9 cellular contexts compared by ENCODE assay signal in genomic region chr14:105026033-105026785, GRCh38. TPM values are rescaled to one million over a fixed set of nuclear protein-coding genes. Genes with fewer than 3 reads are reported as not detected.
A peak's percentile ranks its signal among the peaks of the same experiment; 100 is the strongest.
DNase-seq lines count a peak whose midpoint lies in the region; ATAC-seq, FAIRE-seq and TF ChIP-seq lines count a peak whose summit lies in the region.
"Had no signal": no experiment of that assay in that cellular context is flagged by ENCODE, and none has a peak within 500 bp of the region (broad histone marks: within the 10 kb centered on the region; RNA-seq: fewer than 3 reads in every experiment).

No MANE protein-coding gene starts in this region.

- in situ Hi-C loops in Panc1 (cut with HindIII; ENCODE audit: low pct_unique_long_range_greater_than_20kb, low sequenced_read_pairs) (no loop called here), G401 (cut with HindIII; ENCODE audit: low sequenced_read_pairs) (no loop called here)

- CTCF ChIA-PET in A549 (lab: Yijun Ruan, JAX) (interaction anchor here (1.0 to 28.5 kb wide), 5 partner anchors 10 to 52 kb away, joined by 3 to 509 read pairs (median 23); no protein-coding TSS in a partner anchor), Panc1 (lab: Charles Lee) (no interaction called here)

- H3K9me3 ChIP-seq in A549 = no peaks in the 10 kb centered on the region
- H3K9me3 ChIP-seq in Panc1 (ENCODE audit: control insufficient read depth, insufficient read depth, low read depth, low read length) = no peaks in the 10 kb centered on the region

- no peaks in the 10 kb centered on the region for H3K27me3 ChIP-seq in Panc1 (ENCODE audit: control insufficient read depth, insufficient read depth, low read length)

- ATAC-seq in A549 (no peak), GM19351 (IDR thresholded peaks at IDR 0.05; ENCODE audit: unreplicated experiment) (peak; percentile 39), Panc1 (no peak), HG03342 (IDR thresholded peaks at IDR 0.05; ENCODE audit: unreplicated experiment) (no peak)

- no peak for TF ChIP-seq CTCF in A549 (IDR thresholded peaks at IDR 0.05)
- TF ChIP-seq CTCF in Panc1 (IDR thresholded peaks at IDR 0.05) = no peak

- TF ChIP-seq RAD21 in A549 (conservative IDR thresholded peaks at IDR 0.05 in 1 of 2, IDR thresholded peaks at IDR 0.05 in 1 of 2) = no peak

- POLR2A ChIA-PET in A549 (lab: Yijun Ruan, JAX) (interaction anchor here (1.3 to 7.0 kb wide), 2 partner anchors 41 to 53 kb away, joined by 3 to 76 read pairs; partner anchors contain the start of gene CLBA1), Panc1 (lab: Charles Lee) (no interaction called here)

- H3K36me3 ChIP-seq in Panc1 (ENCODE audit: control insufficient read depth, insufficient read depth, low read length) = no peaks in the 10 kb centered on the region; the same call in 1 of the 2 replicates

- peak overlapping the region; percentile 93 to 97 for H3K27ac ChIP-seq in A549
- peak overlapping the region; percentile 65; the same call in 1 of the 2 replicates for H3K27ac ChIP-seq in Panc1 (ENCODE audit: low read length)

- 89% methylated on average over 16 of the region's 16 CpGs for WGBS in A549 (ENCODE audit: missing lambda C conversion rate)

- TF ChIP-seq EP300 in A549 (IDR thresholded peaks at IDR 0.05) = no peak

- H3K4me1 ChIP-seq in A549 (peaks cover 51% of the 10 kb centered on the region), Panc1 (ENCODE audit: control insufficient read depth, insufficient read depth, low read length) (peaks cover 32% of the 10 kb centered on the region)

- intact Hi-C loops in Panc1 (cut with micrococcal nuclease; ENCODE audit: unreplicated experiment) = no loop called here

- DNase-seq in A549 (ENCODE audit: low read depth in 1 of 2, low spot score in 1 of 2) (no peak), Panc1 (ENCODE audit: low read depth, low spot score) (no peak), dermis blood vessel endothelial cell (peak; percentile 92), NCI-H1436 treated with DMSO at 0.1 percent for 48 hours (lab: John Stamatoyannopoulos, UW) (no peak), G401 (ENCODE audit: low spot score) (no peak)
- DNase-seq in activated effector memory CD4-positive, alpha-beta T cell treated with Interleukin-2 at 50 U/mL for 16 hours = no peak

- no peak for FAIRE-seq in A549 (lab: Jason Lieb, UNC)
- FAIRE-seq: endometrium had no signal

- no TSS peak for BruUV-seq in Panc1 (replicated peaks; lab: Mats Ljungman, UMichigan)

- TF ChIP-seq POLR2A in A549 (IDR thresholded peaks at IDR 0.05; ENCODE audit: low read length) = no peak

- no peak overlapping the region for H3K4me2 ChIP-seq in A549

- no peak overlapping the region for H3K4me3 ChIP-seq in A549
- no peak overlapping the region for H3K4me3 ChIP-seq in Panc1 (ENCODE audit: low read depth in 2 of 2, low read length in 2 of 2)

TF ChIP-seq in A549, 52 proteins besides CTCF, POLR2A, EP300 and RAD21:
- TF ChIP-seq FOSL2 (IDR thresholded peaks at IDR 0.05) (no peak), FOSL2 (CRISPR knock-in tag; IDR thresholded peaks at IDR 0.05) (0 out of 2 replicates have a peak, but pooled peaks have one; percentile 4), HEYL (CRISPR knock-in tag; IDR thresholded peaks at IDR 0.05) (no peak), HDAC2 (IDR thresholded peaks at IDR 0.05) (no peak), ZC3H11A (IDR thresholded peaks at IDR 0.05) (no peak), MAX (IDR thresholded peaks at IDR 0.05) (no peak), CHD2 (IDR thresholded peaks at IDR 0.05; ENCODE audit: low read length, partially characterized antibody) (no peak), ZNF302 (CRISPR knock-in tag; IDR thresholded peaks at IDR 0.05) (no peak)
TF ChIP-seq in A549: peak in this region for 1.

RNA-seq across cellular contexts. Expression of gene CDCA4, which starts 5.3 kb away (rescaled TPM):
- polyA plus RNA-seq in A549 (2011; rRNA removed) (19.5 and 24.2 TPM in 2 replicates), A549 (2017; fragmentation: RNase III; extraction: RNeasy Plus Mini Kit Qiagen cat#74134 plus additional on column Dnase treatment) (25.9 to 28.0 TPM (median 26.9 TPM) in 3 replicates)
- polyA plus RNA-seq in A549 (2012; cell fraction: cytosol; rRNA removed) = 42.8 and 52.7 TPM in 2 replicates
- polyA plus RNA-seq in A549 (2012; cell fraction: nucleus; rRNA removed) = 44.8 and 46.3 TPM in 2 replicates
- 16.6 and 20.0 TPM in 2 replicates for polyA minus RNA-seq in A549 (2011; rRNA and poly(A)+ RNA removed)
- total RNA-seq in Panc1 (2021; ENCODE audit: unreplicated experiment) (39.9 TPM), dermis blood vessel endothelial cell (29.8 and 41.1 TPM in 2 replicates)
- polyA plus RNA-seq in Panc1 (2012; ENCODE audit: insufficient read length) = 32.9 TPM
- total RNA-seq in G401 (2014; rRNA removed; shearing (Covaris generic)) = 69.8 and 83.1 TPM in 2 replicates

RNA-seq across cellular contexts. Expression of gene GPR132, which starts 39.0 kb away (rescaled TPM):
- polyA plus RNA-seq in A549 (2011; rRNA removed) (0.19 and 0.49 TPM in 2 replicates), A549 (2017; fragmentation: RNase III; extraction: RNeasy Plus Mini Kit Qiagen cat#74134 plus additional on column Dnase treatment) (0.16 to 0.22 TPM (median 0.18 TPM) in 3 replicates)
- polyA plus RNA-seq in A549 (2012; cell fraction: cytosol; rRNA removed) = 0.12 and 0.39 TPM in 2 replicates
- polyA plus RNA-seq in A549 (2012; cell fraction: nucleus; rRNA removed) = 2.3 and 3.7 TPM in 2 replicates
- polyA minus RNA-seq in A549 (2011; rRNA and poly(A)+ RNA removed) = 0.62 and 0.73 TPM in 2 replicates
- total RNA-seq in Panc1 (2021; ENCODE audit: unreplicated experiment) (0.08 TPM), dermis blood vessel endothelial cell (0.09 and 0.85 TPM in 2 replicates)
- polyA plus RNA-seq in Panc1 (2012; ENCODE audit: insufficient read length) = 0.15 TPM
- total RNA-seq in G401 (2014; rRNA removed; shearing (Covaris generic)) = 0.43 TPM in 1 of 2 replicates, not detected in the other

RNA-seq across cellular contexts. Expression of gene CLBA1, which starts 40.6 kb away (rescaled TPM):
- 11.3 and 11.5 TPM in 2 replicates for polyA plus RNA-seq in A549 (2011; rRNA removed)
- polyA plus RNA-seq in A549 (2012; cell fraction: cytosol; rRNA removed) = 7.7 and 8.6 TPM in 2 replicates
- 14.0 and 16.7 TPM in 2 replicates for polyA plus RNA-seq in A549 (2012; cell fraction: nucleus; rRNA removed)
- 10.7 to 12.5 TPM (median 12.0 TPM) in 3 replicates for polyA plus RNA-seq in A549 (2017; fragmentation: RNase III; extraction: RNeasy Plus Mini Kit Qiagen cat#74134 plus additional on column Dnase treatment)
- 8.6 and 9.5 TPM in 2 replicates for polyA minus RNA-seq in A549 (2011; rRNA and poly(A)+ RNA removed)
- total RNA-seq in Panc1 (2021; ENCODE audit: unreplicated experiment) = 13.8 TPM
- 11.9 TPM for polyA plus RNA-seq in Panc1 (2012; ENCODE audit: insufficient read length)
- total RNA-seq in dermis blood vessel endothelial cell = 3.7 and 4.6 TPM in 2 replicates
- total RNA-seq in G401 (2014; rRNA removed; shearing (Covaris generic)) = 10.5 and 18.0 TPM in 2 replicates

RNA-seq across cellular contexts. Expression of gene AHNAK2, which starts 48.0 kb away (rescaled TPM):
- 43.7 and 56.7 TPM in 2 replicates for polyA plus RNA-seq in A549 (2011; rRNA removed)
- 9.8 and 11.7 TPM in 2 replicates for polyA plus RNA-seq in A549 (2012; cell fraction: cytosol; rRNA removed)
- polyA plus RNA-seq in A549 (2012; cell fraction: nucleus; rRNA removed) = 65.0 and 74.3 TPM in 2 replicates
- polyA plus RNA-seq in A549 (2017; fragmentation: RNase III; extraction: RNeasy Plus Mini Kit Qiagen cat#74134 plus additional on column Dnase treatment) = 34.4 to 46.5 TPM (median 43.3 TPM) in 3 replicates
- polyA minus RNA-seq in A549 (2011; rRNA and poly(A)+ RNA removed) = 212 and 231 TPM in 2 replicates
- total RNA-seq in Panc1 (2021; ENCODE audit: unreplicated experiment) = 223 TPM
- 148 TPM for polyA plus RNA-seq in Panc1 (2012; ENCODE audit: insufficient read length)
- 24.5 and 40.5 TPM in 2 replicates for total RNA-seq in dermis blood vessel endothelial cell
- 17.0 and 31.1 TPM in 2 replicates for total RNA-seq in G401 (2014; rRNA removed; shearing (Covaris generic))
